Comparison of ENCODE assay signal across 17 cellular contexts in the genomic region with DNA sequence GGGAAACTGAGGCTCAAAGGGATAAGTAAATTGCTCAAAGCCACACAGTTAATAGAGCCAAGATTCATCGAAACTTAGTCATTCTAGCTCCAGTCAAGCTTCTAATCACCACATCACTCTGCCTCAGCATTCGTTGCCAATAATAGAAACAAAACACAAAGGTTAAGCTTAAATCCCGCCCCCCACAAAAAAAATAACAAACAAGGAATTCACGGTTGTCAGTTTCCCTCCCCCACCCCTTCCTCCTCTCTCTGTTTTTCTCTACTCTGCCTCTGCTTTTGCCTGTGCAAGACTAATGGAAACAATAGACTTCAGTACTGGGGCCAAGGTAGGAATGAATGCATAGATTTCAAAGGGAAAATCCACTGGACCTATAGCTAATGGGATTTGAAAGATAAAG.
DNase-seq lines count a peak whose midpoint lies in the region; FAIRE-seq and TF ChIP-seq lines count a peak whose summit lies in the region.
"Had no signal": no experiment of that assay in that cellular context is flagged by ENCODE, and none has a peak within 500 bp of the region (broad histone marks: within the 10 kb centered on the region; RNA-seq: fewer than 3 reads in every experiment).

No MANE protein-coding gene starts in this region.

- H3K27ac ChIP-seq in epithelial cell of prostate, result peak overlapping the region; percentile 46
- H3K27ac ChIP-seq: upper lobe of right lung had no signal

- no peaks in the 10 kb centered on the region for H3K36me3 Mint-ChIP-seq in progenitor cell of endocrine pancreas (ENCODE audit: insufficient read depth)
- H3K36me3 Mint-ChIP-seq: CD14-positive monocyte had no signal

- TF ChIP-seq CTCF in progenitor cell of endocrine pancreas (IDR thresholded peaks at IDR 0.05; ENCODE audit: unreplicated experiment) (no peak), D721Med (IDR thresholded peaks at IDR 0.05; ENCODE audit: insufficient read depth, missing control alignments) (no peak)

- H3K4me3 Mint-ChIP-seq in progenitor cell of endocrine pancreas (ENCODE audit: low read depth), result no peak overlapping the region

- DNase-seq in NCI-H2227 treated with DMSO at 0.1 percent for 48 hours (lab: John Stamatoyannopoulos, UW) (peak; percentile 13), NCI-H2227 (lab: John Stamatoyannopoulos, UW; ENCODE audit: unreplicated experiment) (no peak), epithelial cell of prostate (ENCODE audit: low read depth, low spot score) (peak; percentile 20), renal cortical epithelial cell (ENCODE audit: low read depth) (peak; percentile 47), NCI-H128 (lab: John Stamatoyannopoulos, UW; ENCODE audit: unreplicated experiment) (no peak), progenitor cell of endocrine pancreas (ENCODE audit: low spot score, unreplicated experiment) (no peak), D721Med (ENCODE audit: insufficient read length, low spot score) (no peak)
- DNase-seq: activated CD8-positive, alpha-beta memory T cell treated with anti-CD3 and anti-CD28 coated beads for 24 hours; amniotic stem cell; NCI-H1092 treated with DMSO at 0.1 percent for 48 hours; posterior cingulate gyrus; stimulated activated naive CD8-positive, alpha-beta T cell treated with anti-CD3 and anti-CD28 coated beads, Interleukin-15, Interleukin-2, amounts not matched to agents 100 U/mL and 50 U/mL, for 24 hours; upper lobe of right lung had no signal

- H3K9me3 Mint-ChIP-seq in progenitor cell of endocrine pancreas (ENCODE audit: low read depth), result peaks cover 7% of the 10 kb centered on the region

- no peaks in the 10 kb centered on the region for H3K27me3 Mint-ChIP-seq in progenitor cell of endocrine pancreas

- peaks cover 2% of the 10 kb centered on the region for H3K4me1 Mint-ChIP-seq in progenitor cell of endocrine pancreas (ENCODE audit: low read depth)
- H3K4me1 Mint-ChIP-seq: CD14-positive monocyte had no signal

- no peak overlapping the region for H3K27ac Mint-ChIP-seq in progenitor cell of endocrine pancreas
- H3K27ac Mint-ChIP-seq: CD14-positive monocyte had no signal

- no peak for FAIRE-seq in D721Med (lab: Jason Lieb, UNC)
- FAIRE-seq: GM12892, islet of Langerhans had no signal

TF ChIP-seq in PFSK-1, 5 proteins besides CTCF, POLR2A, EP300 and RAD21:
- TF ChIP-seq, protein P1, sequence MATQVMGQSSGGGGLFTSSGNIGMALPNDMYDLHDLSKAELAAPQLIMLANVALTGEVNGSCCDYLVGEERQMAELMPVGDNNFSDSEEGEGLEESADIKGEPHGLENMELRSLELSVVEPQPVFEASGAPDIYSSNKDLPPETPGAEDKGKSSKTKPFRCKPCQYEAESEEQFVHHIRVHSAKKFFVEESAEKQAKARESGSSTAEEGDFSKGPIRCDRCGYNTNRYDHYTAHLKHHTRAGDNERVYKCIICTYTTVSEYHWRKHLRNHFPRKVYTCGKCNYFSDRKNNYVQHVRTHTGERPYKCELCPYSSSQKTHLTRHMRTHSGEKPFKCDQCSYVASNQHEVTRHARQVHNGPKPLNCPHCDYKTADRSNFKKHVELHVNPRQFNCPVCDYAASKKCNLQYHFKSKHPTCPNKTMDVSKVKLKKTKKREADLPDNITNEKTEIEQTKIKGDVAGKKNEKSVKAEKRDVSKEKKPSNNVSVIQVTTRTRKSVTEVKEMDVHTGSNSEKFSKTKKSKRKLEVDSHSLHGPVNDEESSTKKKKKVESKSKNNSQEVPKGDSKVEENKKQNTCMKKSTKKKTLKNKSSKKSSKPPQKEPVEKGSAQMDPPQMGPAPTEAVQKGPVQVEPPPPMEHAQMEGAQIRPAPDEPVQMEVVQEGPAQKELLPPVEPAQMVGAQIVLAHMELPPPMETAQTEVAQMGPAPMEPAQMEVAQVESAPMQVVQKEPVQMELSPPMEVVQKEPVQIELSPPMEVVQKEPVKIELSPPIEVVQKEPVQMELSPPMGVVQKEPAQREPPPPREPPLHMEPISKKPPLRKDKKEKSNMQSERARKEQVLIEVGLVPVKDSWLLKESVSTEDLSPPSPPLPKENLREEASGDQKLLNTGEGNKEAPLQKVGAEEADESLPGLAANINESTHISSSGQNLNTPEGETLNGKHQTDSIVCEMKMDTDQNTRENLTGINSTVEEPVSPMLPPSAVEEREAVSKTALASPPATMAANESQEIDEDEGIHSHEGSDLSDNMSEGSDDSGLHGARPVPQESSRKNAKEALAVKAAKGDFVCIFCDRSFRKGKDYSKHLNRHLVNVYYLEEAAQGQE (IDR thresholded peaks at IDR 0.05; ENCODE audit: insufficient read depth in 1 of 2, low read depth in 2 of 2, low read length in 2 of 2), result peak in 1 of 2 experiments; percentile 59; a peak in 1 of 4 replicates
- peak; percentile 87; the same call in 1 of the 2 replicates for TF ChIP-seq SIN3A (IDR thresholded peaks at IDR 0.05; ENCODE audit: borderline replicate concordance, insufficient read depth, low read length)
- no peak for TF ChIP-seq FOXP2 (optimal IDR thresholded peaks at IDR 0.05; ENCODE audit: borderline replicate concordance, extremely low read depth, extremely low read length, insufficient read depth)
- no peak for TF ChIP-seq POLR2AphosphoS5 (IDR thresholded peaks at IDR 0.05; ENCODE audit: low read depth, low read length)
- peak; percentile 63; the same call in 1 of the 2 replicates for TF ChIP-seq TAF1 (IDR thresholded peaks at IDR 0.05; ENCODE audit: borderline replicate concordance, insufficient read depth, low read length)

Comparison
In these comparisons a context has a peak if more than half of its experiments do, and no peak if none do; other contexts are left out.
1. DNase-seq: peak in NCI-H2227 treated with DMSO at 0.1 percent for 48 hours (single experiment), epithelial cell of prostate (single experiment) and renal cortical epithelial cell (single experiment); none in NCI-H2227 (single experiment), NCI-H128 (single experiment), progenitor cell of endocrine pancreas (single experiment) and D721Med (single experiment).